8 cellular contexts compared by ENCODE assay signal in the genomic region with DNA sequence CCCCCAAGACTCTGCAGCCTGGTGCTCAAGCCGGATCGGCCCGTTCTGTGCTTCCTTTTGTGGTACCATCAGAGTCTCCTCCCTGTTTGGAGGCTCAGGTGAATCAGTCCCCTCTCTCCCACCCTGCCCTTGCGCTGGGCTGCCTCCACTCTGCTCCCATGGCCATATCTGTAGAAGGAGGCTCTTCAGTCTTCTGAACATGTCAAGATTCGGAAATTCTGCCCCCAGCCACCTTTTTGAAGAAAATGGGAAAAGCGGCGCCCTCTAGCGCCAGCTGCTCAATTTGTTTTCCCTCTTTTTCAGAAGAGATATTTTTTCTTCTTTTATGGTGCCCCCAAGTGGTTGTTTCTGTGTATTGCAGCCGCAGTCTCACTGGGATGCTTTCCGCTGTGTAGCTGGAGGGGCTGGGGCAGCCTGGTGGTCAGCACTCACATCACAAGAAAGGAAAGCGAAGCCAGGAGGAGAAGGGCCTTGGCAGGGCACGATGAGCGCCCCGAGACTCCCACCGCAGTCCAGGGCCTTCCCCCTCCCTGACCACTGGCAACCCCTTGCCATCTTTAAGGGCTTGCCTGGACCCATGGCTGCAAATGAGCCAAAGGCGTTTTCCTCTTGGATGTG. TPM values are rescaled to one million over a fixed set of nuclear protein-coding genes. Genes with fewer than 3 reads are reported as not detected.
DNase-seq lines count a peak whose midpoint lies in the region; ATAC-seq and TF ChIP-seq lines count a peak whose summit lies in the region.

No MANE protein-coding gene starts in this region.

- no peak overlapping the region for H3K4me3 ChIP-seq in lower leg skin (ENCODE audit: low read depth, poor library complexity, severe bottlenecking)

- H3K9me3 Mint-ChIP-seq in activated CD4-positive, alpha-beta T cell treated with anti-CD3 and anti-CD28 coated beads, Interleukin-2, amount 10 ng/mL, durations not matched to agents 7 days and 5 days = no peaks in the 10 kb centered on the region

- H3K4me3 Mint-ChIP-seq in activated CD4-positive, alpha-beta T cell treated with anti-CD3 and anti-CD28 coated beads, Interleukin-2, amount 10 ng/mL, durations not matched to agents 7 days and 5 days = peak overlapping the region; percentile 23

- H3K27me3 Mint-ChIP-seq in activated CD4-positive, alpha-beta T cell treated with anti-CD3 and anti-CD28 coated beads, Interleukin-2, amount 10 ng/mL, durations not matched to agents 7 days and 5 days = peaks cover 21% of the 10 kb centered on the region

- TF ChIP-seq CTCF in lower leg skin (IDR thresholded peaks at IDR 0.05) = peak in 1 of 3 donors; percentile 64

- TF ChIP-seq POLR2A in lower leg skin (IDR thresholded peaks at IDR 0.05) = no peak

- peak overlapping the region; percentile 83 for H3K27ac Mint-ChIP-seq in activated CD4-positive, alpha-beta T cell treated with anti-CD3 and anti-CD28 coated beads, Interleukin-2, amount 10 ng/mL, durations not matched to agents 7 days and 5 days

- POLR2A ChIA-PET in activated CD4-positive, alpha-beta T cell treated with anti-CD3 and anti-CD28 coated beads, Interleukin-2, amount 10 ng/mL, durations not matched to agents 7 days and 5 days (lab: Charles Lee) = no interaction called here

- ATAC-seq in HG03066 (IDR thresholded peaks at IDR 0.05; ENCODE audit: low read depth, unreplicated experiment) (peak; percentile 57), HG02970 (IDR thresholded peaks at IDR 0.05; ENCODE audit: low FRiP score, unreplicated experiment) (no peak)

- peaks cover 13% of the 10 kb centered on the region for H3K4me1 Mint-ChIP-seq in activated CD4-positive, alpha-beta T cell treated with anti-CD3 and anti-CD28 coated beads, Interleukin-2, amount 10 ng/mL, durations not matched to agents 7 days and 5 days

- 10 to 12% methylated on average over 16 of the region's 16 CpGs for WGBS in lower leg skin, 2 donors

- no peaks in the 10 kb centered on the region for H3K36me3 Mint-ChIP-seq in activated CD4-positive, alpha-beta T cell treated with anti-CD3 and anti-CD28 coated beads, Interleukin-2, amount 10 ng/mL, durations not matched to agents 7 days and 5 days (ENCODE audit: low read depth)

- CTCF ChIA-PET in activated CD4-positive, alpha-beta T cell treated with anti-CD3 and anti-CD28 coated beads, Interleukin-2, amount 10 ng/mL, durations not matched to agents 7 days and 5 days (lab: Charles Lee) = interaction anchor here (0.5 to 2.0 kb wide), 17 partner anchors 8 to 244 kb away, joined by 3 to 9 read pairs (median 3); no protein-coding TSS in a partner anchor

- intact Hi-C loops in lower leg skin (cut with DNase I; ENCODE audit: low total_unique reads) = loop anchor here (5.0 kb wide), 1 partner anchor 233 kb away; no protein-coding TSS in a partner anchor

- DNase-seq in DMS79 (lab: John Stamatoyannopoulos, UW) (peak; percentile 16), NCI-H510A treated with DMSO at 0.1 percent for 48 hours (lab: John Stamatoyannopoulos, UW) (peak; percentile 80), dermis blood vessel endothelial cell (peak; percentile 79), lower leg skin (ENCODE audit: low spot score in 2 of 2) (peak; percentile 43 to 89)
- DNase-seq in activated CD4-positive, alpha-beta T cell treated with anti-CD3 and anti-CD28 coated beads, Interleukin-2, amount 10 ng/mL, durations not matched to agents 7 days and 5 days = peak; percentile 85
- peak; percentile 26 for DNase-seq in stimulated activated CD8-positive, alpha-beta memory T cell treated with anti-CD3 and anti-CD28 coated beads, Interleukin-12 subunit alpha, Interleukin-12 subunit beta, amount 100 ng/mL, for 24 hours (ENCODE audit: extremely low read depth)

RNA-seq across cellular contexts. Expression of gene CACNA1E, which starts 58.4 kb away (rescaled TPM):
- total RNA-seq in activated CD4-positive, alpha-beta T cell treated with anti-CD3 and anti-CD28 coated beads, Interleukin-2, amount 10 ng/mL, durations not matched to agents 7 days and 5 days = not detected
- not detected in 2 replicates for total RNA-seq in dermis blood vessel endothelial cell
- total RNA-seq in lower leg skin = under 1 TPM in 2 of 4 donors, not detected in 2; 0.03 to 0.15 TPM

Comparison
In these comparisons a context has a peak if more than half of its experiments do, and no peak if none do; other contexts are left out.
1. DNase-seq: peak in every context shown above with its lines; median percentile 85 in activated CD4-positive, alpha-beta T cell treated with anti-CD3 and anti-CD28 coated beads, Interleukin-2, amount 10 ng/mL, durations not matched to agents 7 days and 5 days; 80 in NCI-H510A treated with DMSO at 0.1 percent for 48 hours; 79 in dermis blood vessel endothelial cell; 66 in lower leg skin; 26 in stimulated activated CD8-positive, alpha-beta memory T cell treated with anti-CD3 and anti-CD28 coated beads, Interleukin-12 subunit alpha, Interleukin-12 subunit beta, amount 100 ng/mL, for 24 hours; 16 in DMS79.